ENCODE assay signal across 1 cellular context in the genomic region with DNA sequence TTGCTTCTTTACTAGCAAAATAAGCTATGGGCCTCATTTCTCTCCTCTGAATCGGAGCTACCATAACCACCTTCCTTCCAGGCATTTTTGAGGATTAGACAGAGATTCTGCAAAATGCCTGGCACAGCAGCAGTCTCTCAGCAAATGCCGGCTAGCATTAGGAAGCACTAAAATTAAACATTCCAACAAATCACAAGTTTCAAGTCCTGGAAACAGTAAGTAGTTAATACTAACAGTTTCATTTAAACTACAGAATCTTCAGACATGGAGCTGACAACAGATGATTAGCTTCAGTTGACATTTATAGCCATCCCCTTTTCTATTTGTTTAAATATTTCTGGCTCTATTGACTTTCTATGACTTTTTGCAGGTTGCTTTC.
TF ChIP-seq lines count a peak whose summit lies in the region.

No MANE protein-coding gene starts in this region.

TF ChIP-seq in GM23338, 12 proteins besides CTCF, POLR2A, EP300 and RAD21 (continued from another document):
- TF ChIP-seq, protein P1, sequence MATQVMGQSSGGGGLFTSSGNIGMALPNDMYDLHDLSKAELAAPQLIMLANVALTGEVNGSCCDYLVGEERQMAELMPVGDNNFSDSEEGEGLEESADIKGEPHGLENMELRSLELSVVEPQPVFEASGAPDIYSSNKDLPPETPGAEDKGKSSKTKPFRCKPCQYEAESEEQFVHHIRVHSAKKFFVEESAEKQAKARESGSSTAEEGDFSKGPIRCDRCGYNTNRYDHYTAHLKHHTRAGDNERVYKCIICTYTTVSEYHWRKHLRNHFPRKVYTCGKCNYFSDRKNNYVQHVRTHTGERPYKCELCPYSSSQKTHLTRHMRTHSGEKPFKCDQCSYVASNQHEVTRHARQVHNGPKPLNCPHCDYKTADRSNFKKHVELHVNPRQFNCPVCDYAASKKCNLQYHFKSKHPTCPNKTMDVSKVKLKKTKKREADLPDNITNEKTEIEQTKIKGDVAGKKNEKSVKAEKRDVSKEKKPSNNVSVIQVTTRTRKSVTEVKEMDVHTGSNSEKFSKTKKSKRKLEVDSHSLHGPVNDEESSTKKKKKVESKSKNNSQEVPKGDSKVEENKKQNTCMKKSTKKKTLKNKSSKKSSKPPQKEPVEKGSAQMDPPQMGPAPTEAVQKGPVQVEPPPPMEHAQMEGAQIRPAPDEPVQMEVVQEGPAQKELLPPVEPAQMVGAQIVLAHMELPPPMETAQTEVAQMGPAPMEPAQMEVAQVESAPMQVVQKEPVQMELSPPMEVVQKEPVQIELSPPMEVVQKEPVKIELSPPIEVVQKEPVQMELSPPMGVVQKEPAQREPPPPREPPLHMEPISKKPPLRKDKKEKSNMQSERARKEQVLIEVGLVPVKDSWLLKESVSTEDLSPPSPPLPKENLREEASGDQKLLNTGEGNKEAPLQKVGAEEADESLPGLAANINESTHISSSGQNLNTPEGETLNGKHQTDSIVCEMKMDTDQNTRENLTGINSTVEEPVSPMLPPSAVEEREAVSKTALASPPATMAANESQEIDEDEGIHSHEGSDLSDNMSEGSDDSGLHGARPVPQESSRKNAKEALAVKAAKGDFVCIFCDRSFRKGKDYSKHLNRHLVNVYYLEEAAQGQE (IDR thresholded peaks at IDR 0.05; ENCODE audit: unreplicated experiment), result no peak
- no peak for TF ChIP-seq CREB1 (CRISPR knock-in tag; IDR thresholded peaks at IDR 0.05; ENCODE audit: low read depth)
- TF ChIP-seq, protein P2, sequence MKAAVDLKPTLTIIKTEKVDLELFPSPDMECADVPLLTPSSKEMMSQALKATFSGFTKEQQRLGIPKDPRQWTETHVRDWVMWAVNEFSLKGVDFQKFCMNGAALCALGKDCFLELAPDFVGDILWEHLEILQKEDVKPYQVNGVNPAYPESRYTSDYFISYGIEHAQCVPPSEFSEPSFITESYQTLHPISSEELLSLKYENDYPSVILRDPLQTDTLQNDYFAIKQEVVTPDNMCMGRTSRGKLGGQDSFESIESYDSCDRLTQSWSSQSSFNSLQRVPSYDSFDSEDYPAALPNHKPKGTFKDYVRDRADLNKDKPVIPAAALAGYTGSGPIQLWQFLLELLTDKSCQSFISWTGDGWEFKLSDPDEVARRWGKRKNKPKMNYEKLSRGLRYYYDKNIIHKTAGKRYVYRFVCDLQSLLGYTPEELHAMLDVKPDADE (IDR thresholded peaks at IDR 0.05), result no peak
